Comparison of ENCODE assay signal across 8 cellular contexts in genomic region chr17:75238684-75239191, GRCh38. TPM values are rescaled to one million over a fixed set of nuclear protein-coding genes. Genes with fewer than 3 reads are reported as not detected.
DNase-seq lines count a peak whose midpoint lies in the region; ATAC-seq and TF ChIP-seq lines count a peak whose summit lies in the region.

No MANE protein-coding gene starts in this region.

- H3K36me3 Mint-ChIP-seq in activated naive CD4-positive, alpha-beta T cell treated with anti-CD3 and anti-CD28 coated beads, Interleukin-2, amount 50 U/mL, for 24 hours, result peaks cover 8% of the 10 kb centered on the region
- H3K36me3 Mint-ChIP-seq in glutamatergic neuron (ENCODE audit: unreplicated experiment), result no peaks in the 10 kb centered on the region

- H3K9me3 Mint-ChIP-seq in activated naive CD4-positive, alpha-beta T cell treated with anti-CD3 and anti-CD28 coated beads, Interleukin-2, amount 50 U/mL, for 24 hours, result no peaks in the 10 kb centered on the region
- peaks cover 6% of the 10 kb centered on the region for H3K9me3 Mint-ChIP-seq in glutamatergic neuron (ENCODE audit: unreplicated experiment)

- H3K27me3 Mint-ChIP-seq in activated naive CD4-positive, alpha-beta T cell treated with anti-CD3 and anti-CD28 coated beads, Interleukin-2, amount 50 U/mL, for 24 hours, result no peaks in the 10 kb centered on the region
- peaks cover 3% of the 10 kb centered on the region for H3K27me3 Mint-ChIP-seq in glutamatergic neuron (ENCODE audit: unreplicated experiment)

- H3K27ac Mint-ChIP-seq in activated naive CD4-positive, alpha-beta T cell treated with anti-CD3 and anti-CD28 coated beads, Interleukin-2, amount 50 U/mL, for 24 hours, result peak overlapping the region; percentile 48
- peak overlapping the region; percentile 12 for H3K27ac Mint-ChIP-seq in glutamatergic neuron (ENCODE audit: unreplicated experiment)

- H3K4me3 Mint-ChIP-seq in activated naive CD4-positive, alpha-beta T cell treated with anti-CD3 and anti-CD28 coated beads, Interleukin-2, amount 50 U/mL, for 24 hours, result peak overlapping the region; percentile 40
- H3K4me3 Mint-ChIP-seq in glutamatergic neuron (ENCODE audit: unreplicated experiment), result peak overlapping the region; percentile 5

- DNase-seq in GM03348 (ENCODE audit: low spot score), result peak; percentile 87
- DNase-seq in LNCaP clone FGC (ENCODE audit: low read depth), result peak; percentile 35
- DNase-seq in SK-N-DZ (ENCODE audit: low spot score), result peak; percentile 75
- peak; percentile 71 for DNase-seq in glutamatergic neuron
- peak; percentile 42 for DNase-seq in putamen (ENCODE audit: low spot score)

- no peak overlapping the region for H3K4me3 ChIP-seq in LNCaP clone FGC (ENCODE audit: low read depth, low read length)

- H3K4me1 Mint-ChIP-seq in activated naive CD4-positive, alpha-beta T cell treated with anti-CD3 and anti-CD28 coated beads, Interleukin-2, amount 50 U/mL, for 24 hours, result peaks cover 26% of the 10 kb centered on the region
- H3K4me1 Mint-ChIP-seq in glutamatergic neuron (ENCODE audit: low read depth, unreplicated experiment), result no peaks in the 10 kb centered on the region

- TF ChIP-seq CTCF in LNCaP clone FGC (IDR thresholded peaks at IDR 0.05; ENCODE audit: control insufficient read depth, extremely low read depth, insufficient read depth), result peak; percentile 83
- peak; percentile 79 for TF ChIP-seq CTCF in glutamatergic neuron (IDR thresholded peaks at IDR 0.05; ENCODE audit: partially characterized antibody, unreplicated experiment)

- no peak for ATAC-seq in GM18907 (IDR thresholded peaks at IDR 0.05; ENCODE audit: unreplicated experiment)
- ATAC-seq in GM19324 (IDR thresholded peaks at IDR 0.05; ENCODE audit: low FRiP score, unreplicated experiment), result no peak

RNA-seq across cellular contexts. Expression of gene GGA3, which starts 22.7 kb away (rescaled TPM):
- polyA plus RNA-seq in SK-N-DZ (2014; cell fraction: cytosol; rRNA removed), result 27.0 and 29.3 TPM in 2 replicates
- 144 and 155 TPM in 2 replicates for polyA plus RNA-seq in SK-N-DZ (2014; cell fraction: nucleus; rRNA removed)
- 65.0 TPM for total RNA-seq in glutamatergic neuron (ENCODE audit: unreplicated experiment)

RNA-seq across cellular contexts. Expression of gene MRPS7, which starts 22.9 kb away (rescaled TPM):
- polyA plus RNA-seq in SK-N-DZ (2014; cell fraction: cytosol; rRNA removed), result 99.8 and 115 TPM in 2 replicates
- polyA plus RNA-seq in SK-N-DZ (2014; cell fraction: nucleus; rRNA removed), result 55.9 and 80.9 TPM in 2 replicates
- total RNA-seq in glutamatergic neuron (ENCODE audit: unreplicated experiment), result 48.8 TPM

RNA-seq across cellular contexts. Expression of gene MIF4GD, which starts 32.3 kb away (rescaled TPM):
- 31.4 and 37.6 TPM in 2 replicates for polyA plus RNA-seq in SK-N-DZ (2014; cell fraction: cytosol; rRNA removed)
- 26.0 and 29.8 TPM in 2 replicates for polyA plus RNA-seq in SK-N-DZ (2014; cell fraction: nucleus; rRNA removed)
- total RNA-seq in glutamatergic neuron (ENCODE audit: unreplicated experiment), result 12.8 TPM

RNA-seq across cellular contexts. Expression of gene NUP85, which starts 33.3 kb away (rescaled TPM):
- polyA plus RNA-seq in SK-N-DZ (2014; cell fraction: cytosol; rRNA removed), result 101 and 127 TPM in 2 replicates
- polyA plus RNA-seq in SK-N-DZ (2014; cell fraction: nucleus; rRNA removed), result 374 and 399 TPM in 2 replicates
- 58.9 TPM for total RNA-seq in glutamatergic neuron (ENCODE audit: unreplicated experiment)

RNA-seq across cellular contexts. Expression of gene SLC25A19, which starts 50.5 kb away (rescaled TPM):
- 30.2 and 36.1 TPM in 2 replicates for polyA plus RNA-seq in SK-N-DZ (2014; cell fraction: cytosol; rRNA removed)
- 42.9 and 54.7 TPM in 2 replicates for polyA plus RNA-seq in SK-N-DZ (2014; cell fraction: nucleus; rRNA removed)
- total RNA-seq in glutamatergic neuron (ENCODE audit: unreplicated experiment), result 9.3 TPM

Comparison
In these comparisons a context has a peak if more than half of its experiments do, and no peak if none do; other contexts are left out.
1. DNase-seq: peak in every context shown above with its lines; median percentile 87 in GM03348; 75 in SK-N-DZ; 71 in glutamatergic neuron; 42 in putamen; 35 in LNCaP clone FGC.